In the genomic region with DNA sequence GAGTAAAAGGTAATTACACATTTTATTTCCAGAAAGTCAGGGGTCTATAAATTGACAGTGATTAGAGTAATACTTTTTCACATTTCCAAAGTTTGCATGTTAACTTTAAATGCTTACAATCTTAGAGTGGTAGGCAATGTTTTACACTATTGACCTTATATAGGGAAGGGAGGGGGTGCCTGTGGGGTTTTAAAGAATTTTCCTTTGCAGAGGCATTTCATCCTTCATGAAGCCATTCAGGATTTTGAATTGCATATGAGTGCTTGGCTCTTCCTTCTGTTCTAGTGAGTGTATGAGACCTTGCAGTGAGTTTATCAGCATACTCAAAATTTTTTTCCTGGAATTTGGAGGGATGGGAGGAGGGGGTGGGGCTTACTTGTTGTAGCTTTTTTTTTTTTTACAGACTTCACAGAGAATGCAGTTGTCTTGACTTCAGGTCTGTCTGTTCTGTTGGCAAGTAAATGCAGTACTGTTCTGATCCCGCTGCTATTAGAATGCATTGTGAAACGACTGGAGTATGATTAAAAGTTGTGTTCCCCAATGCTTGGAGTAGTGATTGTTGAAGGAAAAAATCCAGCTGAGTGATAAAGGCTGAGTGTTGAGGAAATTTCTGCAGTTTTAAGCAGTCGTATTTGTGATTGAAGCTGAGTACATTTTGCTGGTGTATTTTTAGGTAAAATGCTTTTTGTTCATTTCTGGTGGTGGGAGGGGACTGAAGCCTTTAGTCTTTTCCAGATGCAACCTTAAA, we compare ENCODE assay signal across 8 cellular contexts. TPM values are rescaled to one million over a fixed set of nuclear protein-coding genes. Genes with fewer than 3 reads are reported as not detected.
A peak's percentile ranks its signal among the peaks of the same experiment; 100 is the strongest.
DNase-seq lines count a peak whose midpoint lies in the region; ATAC-seq and TF ChIP-seq lines count a peak whose summit lies in the region.

No MANE protein-coding gene starts in this region.

- H3K9me3 ChIP-seq in sigmoid colon, result no peaks in the 10 kb centered on the region

- peaks cover 0 to 38% (median 33%) of the 10 kb centered on the region in 4 donors for H3K4me1 ChIP-seq in sigmoid colon

- peak overlapping the region; percentile 89 for H3K4me3 ChIP-seq in fibroblast of pulmonary artery (replicated peaks; ENCODE audit: low read depth, low read length)
- H3K4me3 ChIP-seq in sigmoid colon, result peak overlapping the region; percentile 73 to 92 (median 84)

- DNase-seq in DMS79 treated with DMSO at 0.1 percent for 48 hours (lab: John Stamatoyannopoulos, UW) (peak; percentile 26), DMS79 (lab: John Stamatoyannopoulos, UW) (no peak), RPMI8226 (peak; percentile 52), fibroblast of pulmonary artery (ENCODE audit: low read depth) (peak; percentile 79), sigmoid colon (peak; percentile 56), cerebellar nuclear complex (lab: John Stamatoyannopoulos, UW) (no peak)

- no peak for TF ChIP-seq CTCF in fibroblast of pulmonary artery (IDR thresholded peaks at IDR 0.05; ENCODE audit: low read length, missing control alignments)
- TF ChIP-seq CTCF in sigmoid colon (IDR thresholded peaks at IDR 0.05), result no peak

- no peaks in the 10 kb centered on the region for H3K27me3 ChIP-seq in sigmoid colon

- ATAC-seq in HG02970 (IDR thresholded peaks at IDR 0.05; ENCODE audit: low FRiP score, unreplicated experiment), result no peak
- ATAC-seq in HG03045 (IDR thresholded peaks at IDR 0.05; ENCODE audit: unreplicated experiment), result no peak

- intact Hi-C loops in sigmoid colon (cut with DNase I), result loop anchor here (10.0 kb wide), 1 partner anchor 209 kb away; no protein-coding TSS in a partner anchor

- no peak for TF ChIP-seq EP300 in sigmoid colon (IDR thresholded peaks at IDR 0.05)

- 1 to 2% methylated on average over 3 of the region's 3 CpGs for WGBS in sigmoid colon, 2 donors

- H3K27ac ChIP-seq in sigmoid colon, result peak overlapping the region; percentile 92 to 100 (median 97)

- H3K36me3 ChIP-seq in sigmoid colon, result peaks cover 49 to 63% (median 53%) of the 10 kb centered on the region in 4 donors

- peak; percentile 65 to 68 for TF ChIP-seq POLR2A in sigmoid colon (IDR thresholded peaks at IDR 0.05)

RNA-seq across cellular contexts. Expression of a gene that starts 5.3 kb away (rescaled TPM):
- total RNA-seq in sigmoid colon, result over 10,000 TPM; 10,511 to 32,672 (median 12,130) TPM
- 1,000 to 10,000 TPM in 1 of 3 donors, 100 to 1,000 TPM in 1, 1 to 10 TPM in 1; 6.6 to 1,968 (median 374) TPM for polyA plus RNA-seq in sigmoid colon

RNA-seq across cellular contexts. Expression of a gene that starts 20.8 kb away (rescaled TPM):
- 100 to 1,000 TPM in 1 of 4 donors, 10 to 100 TPM in 3; 67.1 to 100 (median 77.7) TPM for total RNA-seq in sigmoid colon
- 10 to 100 TPM; 57.3 to 66.1 (median 61.7) TPM for polyA plus RNA-seq in sigmoid colon

RNA-seq across cellular contexts. Expression of a gene that starts 54.1 kb away (rescaled TPM):
- total RNA-seq in sigmoid colon, result 100 to 1,000 TPM in 2 of 4 donors, 10 to 100 TPM in 2; 79.6 to 268 (median 117) TPM
- 10 to 100 TPM in 1 of 3 donors, 1 to 10 TPM in 2; 3.9 to 34.0 (median 9.6) TPM for polyA plus RNA-seq in sigmoid colon

Comparison
In these comparisons a context has a peak if more than half of its experiments do, and no peak if none do; other contexts are left out.
1. DNase-seq: peak in DMS79 treated with DMSO at 0.1 percent for 48 hours (single experiment), RPMI8226 (single experiment), fibroblast of pulmonary artery (single experiment) and sigmoid colon (single experiment); none in DMS79 (single experiment) and cerebellar nuclear complex (0 of 2).